Comparison of ENCODE assay signal across 1 cellular context in the genomic region with DNA sequence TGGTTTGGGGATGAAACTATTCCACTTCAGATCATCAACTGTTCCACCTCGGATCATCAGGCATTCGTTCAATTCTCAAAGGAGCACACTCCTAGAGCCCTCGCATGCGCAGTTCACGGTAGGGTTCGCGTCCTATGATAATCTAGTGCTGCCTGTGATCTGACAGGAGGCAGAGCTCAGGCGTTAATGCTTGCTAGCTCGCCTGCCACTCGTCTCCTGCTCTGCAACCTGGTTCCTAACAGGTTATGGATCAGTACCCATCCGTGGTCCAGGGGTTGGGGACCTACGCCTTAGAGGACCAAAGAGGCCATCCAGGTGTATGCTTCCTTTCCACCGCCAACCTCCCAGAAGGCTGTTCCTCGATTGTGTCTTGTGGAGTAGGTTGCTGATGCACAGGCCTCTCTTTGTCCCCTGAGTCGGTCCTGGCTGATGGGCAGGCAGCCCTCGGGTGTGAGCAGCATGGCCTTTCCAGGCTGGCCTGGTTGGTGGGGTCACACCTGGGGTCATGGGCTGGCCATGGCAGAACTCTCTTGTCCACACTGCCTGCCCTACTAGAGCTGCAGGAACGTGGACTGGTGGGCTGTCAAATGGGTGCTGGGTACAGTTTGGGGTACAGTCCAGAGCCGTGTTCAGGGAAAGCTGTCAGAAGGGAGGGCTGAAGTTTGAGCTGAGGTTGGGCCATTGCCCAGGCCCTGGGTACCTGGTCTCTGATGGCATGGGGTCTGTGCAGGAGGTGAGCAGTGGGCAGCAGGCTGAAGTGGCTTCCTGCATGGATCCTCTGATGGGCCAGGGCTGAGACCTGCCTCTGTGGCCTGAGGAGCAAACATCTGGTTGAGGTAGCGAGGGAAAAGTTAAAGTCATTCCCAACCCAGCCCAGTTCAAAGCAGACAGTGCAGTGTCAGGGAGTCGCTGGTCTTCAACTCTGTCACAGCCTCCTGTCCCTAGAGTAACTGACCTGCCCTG.
TF ChIP-seq lines count a peak whose summit lies in the region.

No MANE protein-coding gene starts in this region.

TF ChIP-seq in GM23338, 12 proteins besides CTCF, POLR2A, EP300 and RAD21 (continued from another document):
- TF ChIP-seq, protein P1, sequence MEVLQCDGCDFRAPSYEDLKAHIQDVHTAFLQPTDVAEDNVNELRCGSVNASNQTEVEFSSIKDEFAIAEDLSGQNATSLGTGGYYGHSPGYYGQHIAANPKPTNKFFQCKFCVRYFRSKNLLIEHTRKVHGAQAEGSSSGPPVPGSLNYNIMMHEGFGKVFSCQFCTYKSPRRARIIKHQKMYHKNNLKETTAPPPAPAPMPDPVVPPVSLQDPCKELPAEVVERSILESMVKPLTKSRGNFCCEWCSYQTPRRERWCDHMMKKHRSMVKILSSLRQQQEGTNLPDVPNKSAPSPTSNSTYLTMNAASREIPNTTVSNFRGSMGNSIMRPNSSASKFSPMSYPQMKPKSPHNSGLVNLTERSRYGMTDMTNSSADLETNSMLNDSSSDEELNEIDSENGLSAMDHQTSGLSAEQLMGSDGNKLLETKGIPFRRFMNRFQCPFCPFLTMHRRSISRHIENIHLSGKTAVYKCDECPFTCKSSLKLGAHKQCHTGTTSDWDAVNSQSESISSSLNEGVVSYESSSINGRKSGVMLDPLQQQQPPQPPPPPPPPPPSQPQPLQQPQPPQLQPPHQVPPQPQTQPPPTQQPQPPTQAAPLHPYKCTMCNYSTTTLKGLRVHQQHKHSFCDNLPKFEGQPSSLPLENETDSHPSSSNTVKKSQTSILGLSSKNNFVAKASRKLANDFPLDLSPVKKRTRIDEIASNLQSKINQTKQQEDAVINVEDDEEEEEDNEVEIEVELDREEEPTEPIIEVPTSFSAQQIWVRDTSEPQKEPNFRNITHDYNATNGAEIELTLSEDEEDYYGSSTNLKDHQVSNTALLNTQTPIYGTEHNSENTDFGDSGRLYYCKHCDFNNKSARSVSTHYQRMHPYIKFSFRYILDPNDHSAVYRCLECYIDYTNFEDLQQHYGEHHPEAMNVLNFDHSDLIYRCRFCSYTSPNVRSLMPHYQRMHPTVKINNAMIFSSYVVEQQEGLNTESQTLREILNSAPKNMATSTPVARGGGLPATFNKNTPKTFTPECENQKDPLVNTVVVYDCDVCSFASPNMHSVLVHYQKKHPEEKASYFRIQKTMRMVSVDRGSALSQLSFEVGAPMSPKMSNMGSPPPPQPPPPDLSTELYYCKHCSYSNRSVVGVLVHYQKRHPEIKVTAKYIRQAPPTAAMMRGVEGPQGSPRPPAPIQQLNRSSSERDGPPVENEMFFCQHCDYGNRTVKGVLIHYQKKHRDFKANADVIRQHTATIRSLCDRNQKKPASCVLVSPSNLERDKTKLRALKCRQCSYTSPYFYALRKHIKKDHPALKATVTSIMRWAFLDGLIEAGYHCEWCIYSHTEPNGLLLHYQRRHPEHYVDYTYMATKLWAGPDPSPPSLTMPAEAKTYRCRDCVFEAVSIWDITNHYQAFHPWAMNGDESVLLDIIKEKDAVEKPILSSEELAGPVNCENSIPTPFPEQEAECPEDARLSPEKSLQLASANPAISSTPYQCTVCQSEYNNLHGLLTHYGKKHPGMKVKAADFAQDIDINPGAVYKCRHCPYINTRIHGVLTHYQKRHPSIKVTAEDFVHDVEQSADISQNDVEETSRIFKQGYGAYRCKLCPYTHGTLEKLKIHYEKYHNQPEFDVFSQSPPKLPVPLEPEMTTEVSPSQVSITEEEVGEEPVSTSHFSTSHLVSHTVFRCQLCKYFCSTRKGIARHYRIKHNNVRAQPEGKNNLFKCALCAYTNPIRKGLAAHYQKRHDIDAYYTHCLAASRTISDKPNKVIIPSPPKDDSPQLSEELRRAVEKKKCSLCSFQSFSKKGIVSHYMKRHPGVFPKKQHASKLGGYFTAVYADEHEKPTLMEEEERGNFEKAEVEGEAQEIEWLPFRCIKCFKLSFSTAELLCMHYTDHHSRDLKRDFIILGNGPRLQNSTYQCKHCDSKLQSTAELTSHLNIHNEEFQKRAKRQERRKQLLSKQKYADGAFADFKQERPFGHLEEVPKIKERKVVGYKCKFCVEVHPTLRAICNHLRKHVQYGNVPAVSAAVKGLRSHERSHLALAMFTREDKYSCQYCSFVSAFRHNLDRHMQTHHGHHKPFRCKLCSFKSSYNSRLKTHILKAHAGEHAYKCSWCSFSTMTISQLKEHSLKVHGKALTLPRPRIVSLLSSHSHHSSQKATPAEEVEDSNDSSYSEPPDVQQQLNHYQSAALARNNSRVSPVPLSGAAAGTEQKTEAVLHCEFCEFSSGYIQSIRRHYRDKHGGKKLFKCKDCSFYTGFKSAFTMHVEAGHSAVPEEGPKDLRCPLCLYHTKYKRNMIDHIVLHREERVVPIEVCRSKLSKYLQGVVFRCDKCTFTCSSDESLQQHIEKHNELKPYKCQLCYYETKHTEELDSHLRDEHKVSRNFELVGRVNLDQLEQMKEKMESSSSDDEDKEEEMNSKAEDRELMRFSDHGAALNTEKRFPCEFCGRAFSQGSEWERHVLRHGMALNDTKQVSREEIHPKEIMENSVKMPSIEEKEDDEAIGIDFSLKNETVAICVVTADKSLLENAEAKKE (CRISPR knock-in tag; IDR thresholded peaks at IDR 0.05) = no peak
- TF ChIP-seq, protein P2, sequence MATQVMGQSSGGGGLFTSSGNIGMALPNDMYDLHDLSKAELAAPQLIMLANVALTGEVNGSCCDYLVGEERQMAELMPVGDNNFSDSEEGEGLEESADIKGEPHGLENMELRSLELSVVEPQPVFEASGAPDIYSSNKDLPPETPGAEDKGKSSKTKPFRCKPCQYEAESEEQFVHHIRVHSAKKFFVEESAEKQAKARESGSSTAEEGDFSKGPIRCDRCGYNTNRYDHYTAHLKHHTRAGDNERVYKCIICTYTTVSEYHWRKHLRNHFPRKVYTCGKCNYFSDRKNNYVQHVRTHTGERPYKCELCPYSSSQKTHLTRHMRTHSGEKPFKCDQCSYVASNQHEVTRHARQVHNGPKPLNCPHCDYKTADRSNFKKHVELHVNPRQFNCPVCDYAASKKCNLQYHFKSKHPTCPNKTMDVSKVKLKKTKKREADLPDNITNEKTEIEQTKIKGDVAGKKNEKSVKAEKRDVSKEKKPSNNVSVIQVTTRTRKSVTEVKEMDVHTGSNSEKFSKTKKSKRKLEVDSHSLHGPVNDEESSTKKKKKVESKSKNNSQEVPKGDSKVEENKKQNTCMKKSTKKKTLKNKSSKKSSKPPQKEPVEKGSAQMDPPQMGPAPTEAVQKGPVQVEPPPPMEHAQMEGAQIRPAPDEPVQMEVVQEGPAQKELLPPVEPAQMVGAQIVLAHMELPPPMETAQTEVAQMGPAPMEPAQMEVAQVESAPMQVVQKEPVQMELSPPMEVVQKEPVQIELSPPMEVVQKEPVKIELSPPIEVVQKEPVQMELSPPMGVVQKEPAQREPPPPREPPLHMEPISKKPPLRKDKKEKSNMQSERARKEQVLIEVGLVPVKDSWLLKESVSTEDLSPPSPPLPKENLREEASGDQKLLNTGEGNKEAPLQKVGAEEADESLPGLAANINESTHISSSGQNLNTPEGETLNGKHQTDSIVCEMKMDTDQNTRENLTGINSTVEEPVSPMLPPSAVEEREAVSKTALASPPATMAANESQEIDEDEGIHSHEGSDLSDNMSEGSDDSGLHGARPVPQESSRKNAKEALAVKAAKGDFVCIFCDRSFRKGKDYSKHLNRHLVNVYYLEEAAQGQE (IDR thresholded peaks at IDR 0.05; ENCODE audit: unreplicated experiment) = no peak
- TF ChIP-seq JUNB (IDR thresholded peaks at IDR 0.05; ENCODE audit: unreplicated experiment) (no peak), NANOG (IDR thresholded peaks at IDR 0.05; ENCODE audit: borderline replicate concordance) (no peak), POLR2AphosphoS5 (IDR thresholded peaks at IDR 0.05; ENCODE audit: low read depth) (no peak), ZNF331 (CRISPR knock-in tag; IDR thresholded peaks at IDR 0.05; ENCODE audit: low read depth) (no peak), ZNF114 (CRISPR knock-in tag; IDR thresholded peaks at IDR 0.05) (no peak)
- TF ChIP-seq, protein P3, sequence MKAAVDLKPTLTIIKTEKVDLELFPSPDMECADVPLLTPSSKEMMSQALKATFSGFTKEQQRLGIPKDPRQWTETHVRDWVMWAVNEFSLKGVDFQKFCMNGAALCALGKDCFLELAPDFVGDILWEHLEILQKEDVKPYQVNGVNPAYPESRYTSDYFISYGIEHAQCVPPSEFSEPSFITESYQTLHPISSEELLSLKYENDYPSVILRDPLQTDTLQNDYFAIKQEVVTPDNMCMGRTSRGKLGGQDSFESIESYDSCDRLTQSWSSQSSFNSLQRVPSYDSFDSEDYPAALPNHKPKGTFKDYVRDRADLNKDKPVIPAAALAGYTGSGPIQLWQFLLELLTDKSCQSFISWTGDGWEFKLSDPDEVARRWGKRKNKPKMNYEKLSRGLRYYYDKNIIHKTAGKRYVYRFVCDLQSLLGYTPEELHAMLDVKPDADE (IDR thresholded peaks at IDR 0.05) = no peak
